8 cellular contexts compared by ENCODE assay signal in the genomic region with DNA sequence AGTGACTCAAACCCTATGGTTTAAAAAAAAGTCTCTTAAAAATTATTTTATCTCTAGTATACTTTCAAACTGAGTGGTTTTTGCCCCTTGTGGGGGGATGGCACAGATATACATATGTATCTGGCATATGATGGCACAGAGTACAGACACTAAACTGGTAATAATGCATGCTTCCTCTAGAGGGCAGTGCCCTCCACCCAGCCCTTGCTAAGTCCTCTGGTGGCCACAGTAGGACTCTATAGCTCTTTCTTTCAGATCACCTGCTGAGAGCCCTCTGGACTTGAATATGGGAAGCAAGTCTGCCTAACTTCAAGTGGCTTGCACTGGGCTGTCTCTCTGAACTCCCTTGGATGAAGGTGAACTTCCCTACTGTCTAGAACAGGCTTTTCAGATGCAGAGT.
DNase-seq lines count a peak whose midpoint lies in the region; ATAC-seq, FAIRE-seq and TF ChIP-seq lines count a peak whose summit lies in the region.

No MANE protein-coding gene starts in this region.

- peak; percentile 9 for FAIRE-seq in astrocyte (lab: Jason Lieb, UNC)

- no peaks in the 10 kb centered on the region for H4K20me1 ChIP-seq in astrocyte (ENCODE audit: insufficient read depth, low read length)

- peak; percentile 57 for DNase-seq in activated effector memory CD4-positive, alpha-beta T cell treated with anti-CD3 and anti-CD28 coated beads, Interleukin-2, amount 50 U/mL, for 16 hours
- DNase-seq in activated effector memory CD4-positive, alpha-beta T cell treated with Interleukin-2 at 50 U/mL for 16 hours = no peak
- peak; percentile 58 for DNase-seq in HEK293T (ENCODE audit: extremely low spot score)
- peak; percentile 35 for DNase-seq in NCI-H460 (ENCODE audit: extremely low read depth, low read depth)
- no peak for DNase-seq in astrocyte (ENCODE audit: low read depth)
- no peak for DNase-seq in natural killer cell treated with Interleukin-12 subunit alpha and Interleukin-12 subunit beta and Interleukin-15 and Interleukin-18, amount 100 ng/mL, for 72 hours (ENCODE audit: low spot score)
- DNase-seq in NCI-H1417 treated with DMSO at 0.1 percent for 48 hours (lab: John Stamatoyannopoulos, UW) = no peak
- DNase-seq in NCI-H2081 treated with DMSO at 0.1 percent for 48 hours (lab: John Stamatoyannopoulos, UW) = no peak

- H3K27ac ChIP-seq in astrocyte (ENCODE audit: low read depth, low read length) = no peak overlapping the region

- H3K9me3 Mint-ChIP-seq in astrocyte (ENCODE audit: unreplicated experiment) = no peaks in the 10 kb centered on the region
- no peaks in the 10 kb centered on the region for H3K9me3 Mint-ChIP-seq in natural killer cell treated with Interleukin-12 subunit alpha and Interleukin-12 subunit beta and Interleukin-15 and Interleukin-18, amount 100 ng/mL, for 72 hours

- no peaks in the 10 kb centered on the region for H3K36me3 ChIP-seq in astrocyte (ENCODE audit: insufficient read depth, low read length)

- CTCF ChIA-PET in HEK293T (lab: Yijun Ruan, JAX) = interaction anchor here (0.6 to 1.4 kb wide), 3 partner anchors 8 to 29 kb away, joined by 3 to 5 read pairs (median 5); no protein-coding TSS in a partner anchor

- H3K9ac ChIP-seq in astrocyte (ENCODE audit: low read length) = no peak overlapping the region

- H3K4me3 ChIP-seq in astrocyte (ENCODE audit: insufficient read depth, low read depth, low read length) = no peak overlapping the region

- H3K4me3 Mint-ChIP-seq in astrocyte (ENCODE audit: unreplicated experiment) = no peak overlapping the region
- H3K4me3 Mint-ChIP-seq in natural killer cell treated with Interleukin-12 subunit alpha and Interleukin-12 subunit beta and Interleukin-15 and Interleukin-18, amount 100 ng/mL, for 72 hours = no peak overlapping the region

- H2AFZ ChIP-seq in astrocyte (ENCODE audit: low read depth, low read length) = no peak overlapping the region

- no peaks in the 10 kb centered on the region for H3K36me3 Mint-ChIP-seq in astrocyte (ENCODE audit: low read depth, unreplicated experiment)
- H3K36me3 Mint-ChIP-seq in natural killer cell treated with Interleukin-12 subunit alpha and Interleukin-12 subunit beta and Interleukin-15 and Interleukin-18, amount 100 ng/mL, for 72 hours = no peaks in the 10 kb centered on the region

- H3K27me3 ChIP-seq in astrocyte (ENCODE audit: insufficient read depth, low read length) = no peaks in the 10 kb centered on the region

- no peak overlapping the region for H3K4me2 ChIP-seq in astrocyte (ENCODE audit: low read length)

- peak; percentile 62 to 78 for ATAC-seq in natural killer cell treated with Interleukin-12 subunit alpha and Interleukin-12 subunit beta and Interleukin-15 and Interleukin-18, amount 100 ng/mL, for 72 hours

- H3K27ac Mint-ChIP-seq in astrocyte (ENCODE audit: unreplicated experiment) = no peak overlapping the region
- H3K27ac Mint-ChIP-seq in natural killer cell treated with Interleukin-12 subunit alpha and Interleukin-12 subunit beta and Interleukin-15 and Interleukin-18, amount 100 ng/mL, for 72 hours = no peak overlapping the region

- no peaks in the 10 kb centered on the region for H3K9me3 ChIP-seq in astrocyte (ENCODE audit: insufficient read depth, low read depth, low read length)

- no peaks in the 10 kb centered on the region for H3K4me1 Mint-ChIP-seq in astrocyte (ENCODE audit: low read depth, unreplicated experiment)
- no peaks in the 10 kb centered on the region for H3K4me1 Mint-ChIP-seq in natural killer cell treated with Interleukin-12 subunit alpha and Interleukin-12 subunit beta and Interleukin-15 and Interleukin-18, amount 100 ng/mL, for 72 hours (ENCODE audit: low read depth in 2 of 2)

- TF ChIP-seq CTCF in astrocyte (IDR thresholded peaks at IDR 0.05; ENCODE audit: insufficient read depth, low read depth, low read length) = peak; percentile 32

- H3K79me2 ChIP-seq in astrocyte (ENCODE audit: insufficient read depth, low read length) = no peaks in the 10 kb centered on the region

- H3K4me1 ChIP-seq in astrocyte (ENCODE audit: insufficient read depth, low read length) = no peaks in the 10 kb centered on the region

- H3K27me3 Mint-ChIP-seq in astrocyte (ENCODE audit: low read depth, unreplicated experiment) = peaks cover 6% of the 10 kb centered on the region
- peaks cover 13 to 16% of the 10 kb centered on the region in 2 donors for H3K27me3 Mint-ChIP-seq in natural killer cell treated with Interleukin-12 subunit alpha and Interleukin-12 subunit beta and Interleukin-15 and Interleukin-18, amount 100 ng/mL, for 72 hours

- POLR2A ChIA-PET in HEK293T (lab: Yijun Ruan, JAX) = no interaction called here

TF ChIP-seq in HEK293T, 16 proteins besides CTCF, POLR2A, EP300 and RAD21:
- no peak for TF ChIP-seq FOXM1 (IDR thresholded peaks at IDR 0.05; ENCODE audit: borderline replicate concordance)
- no peak for TF ChIP-seq ARNT (IDR thresholded peaks at IDR 0.05)
- TF ChIP-seq FOXK2 (IDR thresholded peaks at IDR 0.05) = no peak
- no peak for TF ChIP-seq ZNF384 (IDR thresholded peaks at IDR 0.05)
- no peak for TF ChIP-seq CTBP1 (IDR thresholded peaks at IDR 0.05; ENCODE audit: borderline replicate concordance)
- TF ChIP-seq BHLHE40 (IDR thresholded peaks at IDR 0.05; ENCODE audit: borderline replicate concordance) = no peak
- no peak for TF ChIP-seq HDGF (IDR thresholded peaks at IDR 0.05; ENCODE audit: borderline replicate concordance)
- TF ChIP-seq FOXA1 (IDR thresholded peaks at IDR 0.05) = no peak
- no peak for TF ChIP-seq PKNOX1 (IDR thresholded peaks at IDR 0.05)
- no peak for TF ChIP-seq SP1 (IDR thresholded peaks at IDR 0.05)
- no peak for TF ChIP-seq NFRKB (IDR thresholded peaks at IDR 0.05)
- TF ChIP-seq TARDBP (IDR thresholded peaks at IDR 0.05) = no peak
- TF ChIP-seq SUZ12 (IDR thresholded peaks at IDR 0.05) = no peak
- TF ChIP-seq L3MBTL2 (conservative IDR thresholded peaks at IDR 0.05) = no peak
- no peak for TF ChIP-seq LEF1 (IDR thresholded peaks at IDR 0.05; ENCODE audit: borderline replicate concordance)
- TF ChIP-seq ELF4 (IDR thresholded peaks at IDR 0.05) = no peak
TF ChIP-seq in HEK293T: peak in this region for 0.

Comparison
In these comparisons a context has a peak if more than half of its experiments do, and no peak if none do; other contexts are left out.
1. DNase-seq: peak in activated effector memory CD4-positive, alpha-beta T cell treated with anti-CD3 and anti-CD28 coated beads, Interleukin-2, amount 50 U/mL, for 16 hours (single experiment), HEK293T (single experiment) and NCI-H460 (single experiment); none in activated effector memory CD4-positive, alpha-beta T cell treated with Interleukin-2 at 50 U/mL for 16 hours (single experiment), astrocyte (single experiment), natural killer cell treated with Interleukin-12 subunit alpha and Interleukin-12 subunit beta and Interleukin-15 and Interleukin-18, amount 100 ng/mL, for 72 hours (single experiment), NCI-H1417 treated with DMSO at 0.1 percent for 48 hours (single experiment) and NCI-H2081 treated with DMSO at 0.1 percent for 48 hours (single experiment).